In the genomic region with DNA sequence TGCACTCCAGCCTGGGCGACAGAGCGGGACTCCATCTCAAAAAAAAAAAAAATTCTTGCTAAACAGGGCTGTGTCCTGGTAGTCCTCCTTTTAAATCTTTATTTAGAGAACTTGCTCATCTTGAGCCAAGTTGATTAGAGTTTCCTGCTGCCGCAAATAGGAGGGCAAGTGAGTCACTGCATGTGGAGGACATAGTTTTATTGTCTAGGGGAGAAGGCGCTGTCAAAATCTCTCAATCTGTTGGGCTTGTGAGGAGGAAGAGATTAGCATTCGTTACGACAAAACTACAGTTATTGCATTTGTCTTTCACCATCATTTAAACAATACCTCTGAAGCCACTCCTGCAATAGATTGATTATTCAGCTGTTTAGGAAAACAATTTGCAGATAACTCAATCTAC, we compare ENCODE assay signal across 1 cellular context.
TF ChIP-seq lines count a peak whose summit lies in the region.

No MANE protein-coding gene starts in this region.

TF ChIP-seq in GM12878, 131 proteins besides CTCF, POLR2A, EP300 and RAD21:
- TF ChIP-seq, protein P1, sequence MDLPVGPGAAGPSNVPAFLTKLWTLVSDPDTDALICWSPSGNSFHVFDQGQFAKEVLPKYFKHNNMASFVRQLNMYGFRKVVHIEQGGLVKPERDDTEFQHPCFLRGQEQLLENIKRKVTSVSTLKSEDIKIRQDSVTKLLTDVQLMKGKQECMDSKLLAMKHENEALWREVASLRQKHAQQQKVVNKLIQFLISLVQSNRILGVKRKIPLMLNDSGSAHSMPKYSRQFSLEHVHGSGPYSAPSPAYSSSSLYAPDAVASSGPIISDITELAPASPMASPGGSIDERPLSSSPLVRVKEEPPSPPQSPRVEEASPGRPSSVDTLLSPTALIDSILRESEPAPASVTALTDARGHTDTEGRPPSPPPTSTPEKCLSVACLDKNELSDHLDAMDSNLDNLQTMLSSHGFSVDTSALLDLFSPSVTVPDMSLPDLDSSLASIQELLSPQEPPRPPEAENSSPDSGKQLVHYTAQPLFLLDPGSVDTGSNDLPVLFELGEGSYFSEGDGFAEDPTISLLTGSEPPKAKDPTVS (IDR thresholded peaks at IDR 0.05; ENCODE audit: low read depth, low read length) = no peak
- TF ChIP-seq, protein P2, sequence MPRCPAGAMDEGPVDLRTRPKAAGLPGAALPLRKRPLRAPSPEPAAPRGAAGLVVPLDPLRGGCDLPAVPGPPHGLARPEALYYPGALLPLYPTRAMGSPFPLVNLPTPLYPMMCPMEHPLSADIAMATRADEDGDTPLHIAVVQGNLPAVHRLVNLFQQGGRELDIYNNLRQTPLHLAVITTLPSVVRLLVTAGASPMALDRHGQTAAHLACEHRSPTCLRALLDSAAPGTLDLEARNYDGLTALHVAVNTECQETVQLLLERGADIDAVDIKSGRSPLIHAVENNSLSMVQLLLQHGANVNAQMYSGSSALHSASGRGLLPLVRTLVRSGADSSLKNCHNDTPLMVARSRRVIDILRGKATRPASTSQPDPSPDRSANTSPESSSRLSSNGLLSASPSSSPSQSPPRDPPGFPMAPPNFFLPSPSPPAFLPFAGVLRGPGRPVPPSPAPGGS (IDR thresholded peaks at IDR 0.05; ENCODE audit: borderline replicate concordance, insufficient read depth, low read depth, low read length, poor library complexity, severe bottlenecking) = peak; percentile 39
